ENCODE assay signal across 2 cellular contexts in genomic region chr6:108841377-108841855, GRCh38.
TF ChIP-seq lines count a peak whose summit lies in the region.

No MANE protein-coding gene starts in this region.

TF ChIP-seq in liver, 16 proteins besides CTCF, POLR2A, EP300 and RAD21:
- no peak for TF ChIP-seq MAX (IDR thresholded peaks at IDR 0.05)
- TF ChIP-seq JUND (IDR thresholded peaks at IDR 0.05) = no peak
- peak; percentile 15 for TF ChIP-seq SP1 (IDR thresholded peaks at IDR 0.05)
- no peak for TF ChIP-seq GABPA (IDR thresholded peaks at IDR 0.05 in 1 of 2, conservative IDR thresholded peaks at IDR 0.05 in 1 of 2)
- no peak for TF ChIP-seq FOXA1 (IDR thresholded peaks at IDR 0.05)
- peak in 1 of 2 donors; percentile 27 for TF ChIP-seq RXRA (IDR thresholded peaks at IDR 0.05)
- TF ChIP-seq YY1 (IDR thresholded peaks at IDR 0.05) = no peak
- no peak for TF ChIP-seq HNF4G (IDR thresholded peaks at IDR 0.05)

TF ChIP-seq in HepG2, 621 proteins besides CTCF, POLR2A, EP300 and RAD21:
- TF ChIP-seq MZF1 (CRISPR knock-in tag; IDR thresholded peaks at IDR 0.05; ENCODE audit: borderline replicate concordance) = no peak
- TF ChIP-seq MBNL3 (CRISPR knock-in tag; conservative IDR thresholded peaks at IDR 0.05) = no peak
- no peak for TF ChIP-seq BRCA1 (CRISPR knock-in tag; IDR thresholded peaks at IDR 0.05)
- no peak for TF ChIP-seq IRF9 (CRISPR knock-in tag; IDR thresholded peaks at IDR 0.05; ENCODE audit: borderline replicate concordance)
- TF ChIP-seq DBP (CRISPR knock-in tag; IDR thresholded peaks at IDR 0.05; ENCODE audit: not compliant biosample characterization) = no peak
- TF ChIP-seq ZNF335 (CRISPR knock-in tag; IDR thresholded peaks at IDR 0.05) = no peak
- TF ChIP-seq PCBP2 (optimal IDR thresholded peaks at IDR 0.05; ENCODE audit: low read depth, low read length, poor library complexity, severe bottlenecking) = no peak
- TF ChIP-seq SCMH1 (CRISPR knock-in tag; IDR thresholded peaks at IDR 0.05; ENCODE audit: borderline replicate concordance) = no peak
- TF ChIP-seq CAMTA2 (CRISPR knock-in tag; IDR thresholded peaks at IDR 0.05; ENCODE audit: borderline replicate concordance) = no peak
- TF ChIP-seq MAFF (IDR thresholded peaks at IDR 0.05; ENCODE audit: low read depth, low read length) = no peak
